ENCODE assay signal across 17 cellular contexts in genomic region chr1:187409341-187409740, GRCh38.
DNase-seq lines count a peak whose midpoint lies in the region; ATAC-seq, FAIRE-seq and TF ChIP-seq lines count a peak whose summit lies in the region.
"Had no signal": no experiment of that assay in that cellular context is flagged by ENCODE, and none has a peak within 500 bp of the region (broad histone marks: within the 10 kb centered on the region; RNA-seq: fewer than 3 reads in every experiment).

No MANE protein-coding gene starts in this region.

- no peak for FAIRE-seq in RCC 7860 (lab: Jason Lieb, UNC)
- FAIRE-seq: colon, GM19239 had no signal

- DNase-seq in COLO829 (ENCODE audit: low spot score) (peak; percentile 15), mammary epithelial cell (no peak), NCI-H2171 (lab: John Stamatoyannopoulos, UW) (no peak), NCI-H1092 (lab: John Stamatoyannopoulos, UW) (no peak), RCC 7860 (ENCODE audit: low spot score) (no peak)
- DNase-seq: activated CD4-positive, alpha-beta T cell treated with anti-CD3 and anti-CD28 coated beads, Interleukin-2, amount 50 U/mL, for 48 hours; activated T-cell treated with anti-CD3 and anti-CD28 coated beads, Interleukin-2, amount 50 U/mL, for 48 hours; amniotic stem cell; Caco-2; head of caudate nucleus; NCI-H446 treated with DMSO at 0.1 percent for 48 hours; stimulated activated naive CD4-positive, alpha-beta T cell had no signal

- dilution Hi-C loops in mammary epithelial cell (cut with HindIII; ENCODE audit: low sequenced_read_pairs), result no loop called here

- H3K9me3 ChIP-seq in HUES6 (ENCODE audit: control insufficient read depth, insufficient read depth, low read depth, low read length), result no peaks in the 10 kb centered on the region
- no peaks in the 10 kb centered on the region for H3K9me3 ChIP-seq in mammary epithelial cell (replicated peaks; ENCODE audit: insufficient read depth, low read length)
- H3K9me3 ChIP-seq in mesodermal cell (ENCODE audit: control insufficient read depth, low read length), result no peaks in the 10 kb centered on the region
- H3K9me3 ChIP-seq: Caco-2 had no signal

- H4K20me1 ChIP-seq in mammary epithelial cell (ENCODE audit: insufficient read depth, low read length), result no peaks in the 10 kb centered on the region

- H3K27me3 ChIP-seq in HUES6 (ENCODE audit: control insufficient read depth, insufficient read depth, low read length) (no peaks in the 10 kb centered on the region), mammary epithelial cell (ENCODE audit: insufficient read depth, low read length) (no peaks in the 10 kb centered on the region)

- no peak for ATAC-seq in HG03457 (IDR thresholded peaks at IDR 0.05; ENCODE audit: unreplicated experiment)

- peak overlapping the region; percentile 78 for H2AFZ ChIP-seq in mammary epithelial cell (ENCODE audit: low read depth, low read length)

- H3K4me3 ChIP-seq in HUES6 (ENCODE audit: low read depth, low read length) (no peak overlapping the region), mammary epithelial cell (replicated peaks in 1 of 3; ENCODE audit: insufficient read depth in 1 of 3, low read depth in 2 of 3, low read length in 3 of 3) (no peak overlapping the region), mesodermal cell (ENCODE audit: extremely low read depth, insufficient read depth, low read length, poor library complexity, severe bottlenecking) (no peak overlapping the region)

- no peak for TF ChIP-seq CTCF in mammary epithelial cell (conservative IDR thresholded peaks at IDR 0.05 in 1 of 2, IDR thresholded peaks at IDR 0.05 in 1 of 2; ENCODE audit: extremely low read depth in 1 of 2, insufficient read depth in 1 of 2, low read depth in 1 of 2, low read length in 2 of 2)

- H3K36me3 ChIP-seq in HUES6 (ENCODE audit: control insufficient read depth, insufficient read depth, low read length) (no peaks in the 10 kb centered on the region), mammary epithelial cell (ENCODE audit: insufficient read depth, low read length) (no peaks in the 10 kb centered on the region), mesodermal cell (ENCODE audit: control insufficient read depth, insufficient read depth, low read length) (no peaks in the 10 kb centered on the region)

- in situ Hi-C loops in mammary epithelial cell (cut with MboI; ENCODE audit: low sequenced_read_pairs in 2 of 2), result no loop called here

- BruUV-seq in mammary epithelial cell (replicated peaks; lab: Mats Ljungman, UMichigan), result no TSS peak

- intact Hi-C loops in mammary epithelial cell (cut with micrococcal nuclease), result no loop called here

- H3K79me2 ChIP-seq in mammary epithelial cell (ENCODE audit: insufficient read depth, low read length), result no peaks in the 10 kb centered on the region

- 21% methylated on average over 2 of the region's 2 CpGs for WGBS in mammary epithelial cell (ENCODE audit: low coverage, missing lambda C conversion rate)
- WGBS in mesodermal cell (ENCODE audit: insufficient coverage in 2 of 2), 2 experiments, result no CpG with 5 or more reads among the region's 2 CpGs

- CTCF ChIA-PET in mammary epithelial cell (lab: Charles Lee; ENCODE audit: low non-redundant PET), result no interaction called here

- H3K4me2 ChIP-seq in mammary epithelial cell (ENCODE audit: insufficient read depth, low read depth, low read length), result no peak overlapping the region

- peak overlapping the region; percentile 68; the same call in 1 of the 2 replicates for H3K27ac ChIP-seq in HUES6 (ENCODE audit: low read depth, low read length)
- H3K27ac ChIP-seq in mammary epithelial cell (ENCODE audit: insufficient read depth, low read depth, low read length), result no peak overlapping the region
- peak overlapping the region; percentile 100 for H3K27ac ChIP-seq in mesodermal cell (ENCODE audit: low read depth, low read length, severe bottlenecking)

- H3K4me1 ChIP-seq in HUES6 (ENCODE audit: control insufficient read depth, insufficient read depth, low read length) (peaks cover 22% of the 10 kb centered on the region), mammary epithelial cell (ENCODE audit: insufficient read depth, low read length) (peaks cover 12% of the 10 kb centered on the region), mesodermal cell (ENCODE audit: control insufficient read depth, insufficient read depth, low read length, poor library complexity, severe bottlenecking) (peaks cover 39% of the 10 kb centered on the region)

- peak overlapping the region; percentile 44 for H3K9ac ChIP-seq in HUES6 (ENCODE audit: low read length)
- no peak overlapping the region for H3K9ac ChIP-seq in mammary epithelial cell (ENCODE audit: insufficient read depth, low read length)
